33 cellular contexts compared by ENCODE assay signal in the genomic region with DNA sequence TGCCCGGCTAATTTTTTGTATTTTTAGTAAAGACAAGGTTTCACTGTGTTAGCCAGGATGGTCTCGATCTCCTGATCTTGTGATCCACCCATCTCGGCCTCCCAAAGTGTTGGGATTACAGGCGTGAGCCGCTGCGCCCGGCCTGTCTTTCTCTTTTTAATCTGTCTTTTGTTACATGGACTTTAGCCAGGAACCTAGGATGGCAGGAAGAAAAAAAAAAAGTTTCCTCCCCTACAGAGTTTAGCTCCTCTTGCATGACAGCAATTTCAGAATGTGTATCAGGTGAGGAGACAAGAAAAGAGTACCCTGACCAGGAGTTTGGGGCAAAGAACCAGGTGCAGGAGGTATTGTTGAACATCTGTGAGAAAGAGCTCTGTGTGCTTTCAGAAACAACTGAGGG.
DNase-seq lines count a peak whose midpoint lies in the region; ATAC-seq lines count a peak whose summit lies in the region.
"Had no signal": no experiment of that assay in that cellular context is flagged by ENCODE, and none has a peak within 500 bp of the region (broad histone marks: within the 10 kb centered on the region; RNA-seq: fewer than 3 reads in every experiment).

No MANE protein-coding gene starts in this region.

- ATAC-seq in HG03108 (IDR thresholded peaks at IDR 0.05; ENCODE audit: unreplicated experiment), result no peak
- ATAC-seq: gastroesophageal sphincter, left ventricle myocardium superior, sciatic nerve had no signal

- no peak overlapping the region for H3K4me3 Mint-ChIP-seq in dendritic cell treated with granulocyte-macrophage colony-stimulating factor and Interleukin-4, amounts not matched to agents 40 ng/mL and 50 ng/mL, for 4 days
- H3K4me3 Mint-ChIP-seq: activated CD4-positive, alpha-beta memory T cell treated with anti-CD3 and anti-CD28 coated beads, Interleukin-2, amount 10 ng/mL, durations not matched to agents 7 days and 5 days; T-helper 2 cell treated with Interferon-gamma antibody and Interleukin-4, amounts not matched to agents 5 μg/mL and 100 μg/mL, for 36 hours had no signal

- 0 out of 2 replicates have a peak overlapping the region, but pooled peaks have one; percentile 6 for H3K4me3 ChIP-seq in HUES6 (ENCODE audit: low read depth, low read length)
- H3K4me3 ChIP-seq: gastroesophageal sphincter, MG63, Peyer's patch, prostate gland, stomach, tibial artery had no signal

- DNase-seq in iPS-NIHi7 (ENCODE audit: extremely low spot score) (peak; percentile 26), COR-L47 (lab: John Stamatoyannopoulos, UW) (no peak), activated gamma-delta T cell treated with Interleukin-2 at 50 U/mL for 16 hours (no peak), NCI-H82 (lab: John Stamatoyannopoulos, UW) (no peak)
- DNase-seq: activated CD4-positive, alpha-beta memory T cell treated with anti-CD3 and anti-CD28 coated beads, Interleukin-2, amount 10 ng/mL, durations not matched to agents 7 days and 5 days; activated CD4-positive, alpha-beta T cell treated with anti-CD3 and anti-CD28 coated beads for 1 hour; activated naive CD4-positive, alpha-beta T cell treated with anti-CD3 and anti-CD28 coated beads, Interleukin-2, amount 50 U/mL, for 16 hours; amygdala; brain microvascular endothelial cell; C1 segment of cervical spinal cord; Calu3; cerebellar nuclear complex; DMS79 treated with DMSO at 0.1 percent for 48 hours; KG1; left ventricle myocardium superior; MG63; NCI-H1417 treated with DMSO at 0.1 percent for 48 hours; NCI-H2081; NCI-H524 treated with DMSO at 0.1 percent for 48 hours; nucleus accumbens; Peyer's patch; SHP77 treated with DMSO at 0.1 percent for 48 hours; stimulated activated CD4-positive, alpha-beta T cell treated with anti-CD3 and anti-CD28 coated beads, Interleukin-12 subunit alpha, Interleukin-12 subunit beta, amount 100 ng/mL, for 4 hours; stimulated activated CD4-positive, alpha-beta T cell treated with anti-CD3 and anti-CD28 coated beads, Interleukin-2, amount 100 ng/mL, for 48 hours; stomach; tibial artery had no signal

- H3K27me3 ChIP-seq in HUES6 (ENCODE audit: control insufficient read depth, insufficient read depth, low read length), result no peaks in the 10 kb centered on the region
- H3K27me3 ChIP-seq: brain microvascular endothelial cell, gastroesophageal sphincter, MG63, Peyer's patch, stomach, tibial artery had no signal

- peak overlapping the region; percentile 20 for H3K27ac Mint-ChIP-seq in dendritic cell treated with granulocyte-macrophage colony-stimulating factor and Interleukin-4, amounts not matched to agents 40 ng/mL and 50 ng/mL, for 4 days
- H3K27ac Mint-ChIP-seq: activated CD4-positive, alpha-beta memory T cell treated with anti-CD3 and anti-CD28 coated beads, Interleukin-2, amount 10 ng/mL, durations not matched to agents 7 days and 5 days; T-helper 2 cell treated with Interferon-gamma antibody and Interleukin-4, amounts not matched to agents 5 μg/mL and 100 μg/mL, for 36 hours had no signal

- H3K27ac ChIP-seq in HUES6 (ENCODE audit: low read depth, low read length), result peak overlapping the region; percentile 95
- H3K27ac ChIP-seq: brain microvascular endothelial cell, gastroesophageal sphincter, Peyer's patch, prostate gland, stomach, tibial artery had no signal

- intact Hi-C loops in dendritic cell treated with granulocyte-macrophage colony-stimulating factor and Interleukin-4, amounts not matched to agents 40 ng/mL and 50 ng/mL, for 4 days (cut with micrococcal nuclease), result no loop called here

- H3K36me3 ChIP-seq in HUES6 (ENCODE audit: control insufficient read depth, insufficient read depth, low read length), result no peaks in the 10 kb centered on the region
- H3K36me3 ChIP-seq: brain microvascular endothelial cell, gastroesophageal sphincter, MG63, Peyer's patch, prostate gland, stomach, tibial artery had no signal

- H3K9me3 Mint-ChIP-seq in dendritic cell treated with granulocyte-macrophage colony-stimulating factor and Interleukin-4, amounts not matched to agents 40 ng/mL and 50 ng/mL, for 4 days, result no peaks in the 10 kb centered on the region

- H3K36me3 Mint-ChIP-seq in dendritic cell treated with granulocyte-macrophage colony-stimulating factor and Interleukin-4, amounts not matched to agents 40 ng/mL and 50 ng/mL, for 4 days (ENCODE audit: low read depth), result no peaks in the 10 kb centered on the region

- peak overlapping the region; percentile 76 for H3K9ac ChIP-seq in HUES6 (ENCODE audit: low read length)

- peaks cover 30% of the 10 kb centered on the region for H3K4me1 Mint-ChIP-seq in dendritic cell treated with granulocyte-macrophage colony-stimulating factor and Interleukin-4, amounts not matched to agents 40 ng/mL and 50 ng/mL, for 4 days (ENCODE audit: low read depth)

- H3K4me1 ChIP-seq in HUES6 (ENCODE audit: control insufficient read depth, insufficient read depth, low read length), result peaks cover 41% of the 10 kb centered on the region
- H3K4me1 ChIP-seq: gastroesophageal sphincter, prostate gland had no signal

- no peaks in the 10 kb centered on the region for H3K27me3 Mint-ChIP-seq in dendritic cell treated with granulocyte-macrophage colony-stimulating factor and Interleukin-4, amounts not matched to agents 40 ng/mL and 50 ng/mL, for 4 days
- H3K27me3 Mint-ChIP-seq: activated CD4-positive, alpha-beta memory T cell treated with anti-CD3 and anti-CD28 coated beads, Interleukin-2, amount 10 ng/mL, durations not matched to agents 7 days and 5 days had no signal

- H3K9me3 ChIP-seq in HUES6 (ENCODE audit: control insufficient read depth, insufficient read depth, low read depth, low read length), result no peaks in the 10 kb centered on the region; the same call in 1 of the 2 replicates
- H3K9me3 ChIP-seq: gastroesophageal sphincter, MG63, prostate gland, stomach had no signal
